16 cellular contexts compared by ENCODE assay signal in genomic region chr2:19887508-19887907, GRCh38.
"Had no signal": no experiment of that assay in that cellular context is flagged by ENCODE, and none has a peak within 500 bp of the region (broad histone marks: within the 10 kb centered on the region; RNA-seq: fewer than 3 reads in every experiment).

No MANE protein-coding gene starts in this region.

- H3K36me3 ChIP-seq: esophagus squamous epithelium, right atrium auricular region, tibial nerve had no signal

- H3K4me1 ChIP-seq: body of pancreas, right atrium auricular region had no signal

- H3K9me3 Mint-ChIP-seq: activated CD4-positive, alpha-beta T cell treated with anti-CD3 and anti-CD28 coated beads, Interleukin-2, amount 10 ng/mL, durations not matched to agents 7 days and 5 days; activated naive CD4-positive, alpha-beta T cell treated with anti-CD3 and anti-CD28 coated beads, Interleukin-2, amount 50 U/mL, for 24 hours; central memory CD8-positive, alpha-beta T cell; naive thymus-derived CD8-positive, alpha-beta T cell had no signal

- H3K4me3 Mint-ChIP-seq: activated B cell treated with CpG ODN at 0.5 μM for 24 hours; activated CD4-positive, alpha-beta T cell treated with anti-CD3 and anti-CD28 coated beads, Interleukin-2, amount 10 ng/mL, durations not matched to agents 7 days and 5 days; activated naive CD4-positive, alpha-beta T cell treated with anti-CD3 and anti-CD28 coated beads, Interleukin-2, amount 50 U/mL, for 24 hours; central memory CD8-positive, alpha-beta T cell; naive thymus-derived CD8-positive, alpha-beta T cell had no signal

- DNase-seq: activated B cell treated with CpG ODN at 0.5 μM for 24 hours; activated CD4-positive, alpha-beta T cell treated with anti-CD3 and anti-CD28 coated beads, Interleukin-2, amount 10 ng/mL, durations not matched to agents 7 days and 5 days; activated T-cell treated with anti-CD3 and anti-CD28 coated beads, Interleukin-2, amount 50 U/mL, for 1 hour; body of pancreas; esophagus squamous epithelium; foreskin fibroblast; head of caudate nucleus; mammary epithelial cell; naive thymus-derived CD8-positive, alpha-beta T cell; posterior cingulate gyrus; T1000 had no signal

- H3K27ac ChIP-seq: body of pancreas, esophagus squamous epithelium, right atrium auricular region, skin epidermis, tibial nerve had no signal

- ATAC-seq: body of pancreas; naive thymus-derived CD8-positive, alpha-beta T cell had no signal

- H3K36me3 Mint-ChIP-seq: naive thymus-derived CD8-positive, alpha-beta T cell had no signal

- H3K27me3 ChIP-seq: body of pancreas, esophagus squamous epithelium, right atrium auricular region, tibial nerve had no signal

- H3K9me3 ChIP-seq: body of pancreas, esophagus squamous epithelium, right atrium auricular region, tibial nerve had no signal

- H3K27ac Mint-ChIP-seq: activated B cell treated with CpG ODN at 0.5 μM for 24 hours; activated CD4-positive, alpha-beta T cell treated with anti-CD3 and anti-CD28 coated beads, Interleukin-2, amount 10 ng/mL, durations not matched to agents 7 days and 5 days; activated naive CD4-positive, alpha-beta T cell treated with anti-CD3 and anti-CD28 coated beads, Interleukin-2, amount 50 U/mL, for 24 hours had no signal

- H3K27me3 Mint-ChIP-seq: activated B cell treated with CpG ODN at 0.5 μM for 24 hours; activated CD4-positive, alpha-beta T cell treated with anti-CD3 and anti-CD28 coated beads, Interleukin-2, amount 10 ng/mL, durations not matched to agents 7 days and 5 days; activated naive CD4-positive, alpha-beta T cell treated with anti-CD3 and anti-CD28 coated beads, Interleukin-2, amount 50 U/mL, for 24 hours; central memory CD8-positive, alpha-beta T cell; naive thymus-derived CD8-positive, alpha-beta T cell had no signal

- H3K4me3 ChIP-seq: body of pancreas, esophagus squamous epithelium, right atrium auricular region, skin epidermis, tibial nerve had no signal
